Comparison of ENCODE assay signal across 8 cellular contexts in genomic region chr3:71542548-71543370, GRCh38.
A peak's percentile ranks its signal among the peaks of the same experiment; 100 is the strongest.
DNase-seq lines count a peak whose midpoint lies in the region; ATAC-seq lines count a peak whose summit lies in the region.

No MANE protein-coding gene starts in this region.

- peak; percentile 33 for DNase-seq in activated CD4-positive, alpha-beta T cell treated with anti-CD3 and anti-CD28 coated beads for 48 hours
- DNase-seq in activated CD4-positive, alpha-beta T cell treated with anti-CD3 and anti-CD28 coated beads, Interleukin-2, amount 50 U/mL, for 1 hour, result no peak
- peak; percentile 97 for DNase-seq in SKM-1 treated with dmso at 0.1 percent for 144 hours (lab: John Stamatoyannopoulos, UW; ENCODE audit: unreplicated experiment)
- DNase-seq in fibroblast of peridontal ligament (ENCODE audit: extremely low read depth), result peak; percentile 94
- DNase-seq in non-pigmented ciliary epithelial cell (ENCODE audit: low read depth), result peak; percentile 79
- DNase-seq in stimulated activated CD4-positive, alpha-beta T cell treated with anti-CD3 and anti-CD28 coated beads, Interleukin-4, amount 100 ng/mL, for 4 hours, result no peak

- ATAC-seq in HG03432 (IDR thresholded peaks at IDR 0.05; ENCODE audit: unreplicated experiment) (peak; percentile 74), GM21367 (IDR thresholded peaks at IDR 0.05; ENCODE audit: unreplicated experiment) (no peak)

Comparison
In these comparisons a context has a peak if more than half of its experiments do, and no peak if none do; other contexts are left out.
1. DNase-seq: peak in activated CD4-positive, alpha-beta T cell treated with anti-CD3 and anti-CD28 coated beads for 48 hours (single experiment), SKM-1 treated with dmso at 0.1 percent for 144 hours (single experiment), fibroblast of peridontal ligament (single experiment) and non-pigmented ciliary epithelial cell (single experiment); none in activated CD4-positive, alpha-beta T cell treated with anti-CD3 and anti-CD28 coated beads, Interleukin-2, amount 50 U/mL, for 1 hour (single experiment) and stimulated activated CD4-positive, alpha-beta T cell treated with anti-CD3 and anti-CD28 coated beads, Interleukin-4, amount 100 ng/mL, for 4 hours (0 of 2).